1 cellular context compared by ENCODE assay signal in the genomic region with DNA sequence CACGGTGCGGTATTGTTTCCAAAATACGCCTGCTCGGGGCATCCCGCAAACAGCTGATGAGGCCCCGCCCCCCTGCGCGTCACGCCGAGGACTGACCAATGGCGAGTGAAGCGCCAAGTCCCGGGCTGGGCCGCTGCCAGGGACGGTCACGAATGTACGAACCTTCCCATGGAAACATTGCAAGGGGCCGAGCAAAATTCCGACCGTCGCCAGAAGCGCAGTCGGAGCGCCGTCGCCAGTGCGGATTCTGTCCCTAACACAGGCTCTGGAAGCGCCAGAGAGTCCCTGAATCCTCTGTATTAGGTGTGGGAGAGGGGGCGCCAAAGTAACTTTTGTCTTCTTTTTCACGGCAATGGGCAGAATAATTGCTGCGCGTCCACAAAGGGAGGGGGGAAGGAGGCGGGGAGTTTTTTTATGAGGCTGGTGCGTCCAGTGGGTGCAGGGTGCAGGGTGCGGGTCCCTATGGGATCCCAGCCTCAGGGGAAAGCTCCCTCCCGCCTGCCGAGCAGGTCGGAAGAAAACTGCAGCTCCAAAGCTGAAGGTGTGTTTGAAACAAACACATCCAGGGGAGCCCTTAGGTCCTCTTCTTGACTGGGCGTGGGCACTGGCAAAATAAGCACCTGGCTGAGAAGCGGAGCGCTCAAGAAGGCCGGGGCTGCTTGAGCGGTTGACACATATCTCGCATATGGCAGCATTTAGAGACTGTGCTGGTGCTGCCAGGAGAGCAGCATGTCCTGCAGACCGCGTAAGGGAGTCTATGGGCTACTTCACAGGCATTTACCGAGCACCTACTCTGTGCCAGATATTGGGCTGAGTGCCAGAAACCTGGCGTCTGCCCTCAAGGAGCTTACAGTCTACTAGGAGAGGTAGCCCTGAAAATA.
TF ChIP-seq lines count a peak whose summit lies in the region.

A gene with protein sequence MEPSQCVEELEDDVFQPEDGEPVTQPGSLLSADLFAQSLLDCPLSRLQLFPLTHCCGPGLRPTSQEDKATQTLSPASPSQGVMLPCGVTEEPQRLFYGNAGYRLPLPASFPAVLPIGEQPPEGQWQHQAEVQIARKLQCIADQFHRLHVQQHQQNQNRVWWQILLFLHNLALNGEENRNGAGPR (minus strand): TSS at position 25 of the 881 bp plus-strand sequence. CDS start 2,793 bp downstream, outside the sequence.

TF ChIP-seq in K562, 482 proteins besides CTCF, POLR2A, EP300 and RAD21 (continued from another document and continues in another):
- TF ChIP-seq BDP1 (IDR thresholded peaks at IDR 0.05; ENCODE audit: insufficient read depth, insufficient read length), result no peak
- peak; percentile 96 for TF ChIP-seq NFIC (IDR thresholded peaks at IDR 0.05)
- TF ChIP-seq, protein P1, sequence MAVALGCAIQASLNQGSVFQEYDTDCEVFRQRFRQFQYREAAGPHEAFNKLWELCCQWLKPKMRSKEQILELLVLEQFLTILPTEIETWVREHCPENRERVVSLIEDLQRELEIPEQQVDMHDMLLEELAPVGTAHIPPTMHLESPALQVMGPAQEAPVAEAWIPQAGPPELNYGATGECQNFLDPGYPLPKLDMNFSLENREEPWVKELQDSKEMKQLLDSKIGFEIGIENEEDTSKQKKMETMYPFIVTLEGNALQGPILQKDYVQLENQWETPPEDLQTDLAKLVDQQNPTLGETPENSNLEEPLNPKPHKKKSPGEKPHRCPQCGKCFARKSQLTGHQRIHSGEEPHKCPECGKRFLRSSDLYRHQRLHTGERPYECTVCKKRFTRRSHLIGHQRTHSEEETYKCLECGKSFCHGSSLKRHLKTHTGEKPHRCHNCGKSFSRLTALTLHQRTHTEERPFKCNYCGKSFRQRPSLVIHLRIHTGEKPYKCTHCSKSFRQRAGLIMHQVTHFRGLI (CRISPR knock-in tag; IDR thresholded peaks at IDR 0.05), result no peak
- no peak for TF ChIP-seq SIN3B (IDR thresholded peaks at IDR 0.05; ENCODE audit: low read depth)
- TF ChIP-seq, protein P2, sequence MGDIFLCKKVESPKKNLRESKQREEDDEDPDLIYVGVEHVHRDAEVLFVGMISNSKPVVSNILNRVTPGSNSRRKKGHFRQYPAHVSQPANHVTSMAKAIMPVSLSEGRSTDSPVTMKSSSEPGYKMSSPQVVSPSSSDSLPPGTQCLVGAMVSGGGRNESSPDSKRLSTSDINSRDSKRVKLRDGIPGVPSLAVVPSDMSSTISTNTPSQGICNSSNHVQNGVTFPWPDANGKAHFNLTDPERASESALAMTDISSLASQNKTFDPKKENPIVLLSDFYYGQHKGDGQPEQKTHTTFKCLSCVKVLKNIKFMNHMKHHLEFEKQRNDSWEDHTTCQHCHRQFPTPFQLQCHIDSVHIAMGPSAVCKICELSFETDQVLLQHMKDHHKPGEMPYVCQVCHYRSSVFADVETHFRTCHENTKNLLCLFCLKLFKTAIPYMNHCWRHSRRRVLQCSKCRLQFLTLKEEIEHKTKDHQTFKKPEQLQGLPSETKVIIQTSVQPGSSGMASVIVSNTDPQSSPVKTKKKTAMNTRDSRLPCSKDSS (IDR thresholded peaks at IDR 0.05; ENCODE audit: low read depth, partially characterized antibody), result no peak
- no peak for TF ChIP-seq ETV5 (CRISPR knock-in tag; IDR thresholded peaks at IDR 0.05; ENCODE audit: low read depth)
- TF ChIP-seq, protein P3, sequence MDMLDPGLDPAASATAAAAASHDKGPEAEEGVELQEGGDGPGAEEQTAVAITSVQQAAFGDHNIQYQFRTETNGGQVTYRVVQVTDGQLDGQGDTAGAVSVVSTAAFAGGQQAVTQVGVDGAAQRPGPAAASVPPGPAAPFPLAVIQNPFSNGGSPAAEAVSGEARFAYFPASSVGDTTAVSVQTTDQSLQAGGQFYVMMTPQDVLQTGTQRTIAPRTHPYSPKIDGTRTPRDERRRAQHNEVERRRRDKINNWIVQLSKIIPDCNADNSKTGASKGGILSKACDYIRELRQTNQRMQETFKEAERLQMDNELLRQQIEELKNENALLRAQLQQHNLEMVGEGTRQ (CRISPR knock-in tag; IDR thresholded peaks at IDR 0.05), result no peak
- no peak for TF ChIP-seq SAFB2 (IDR thresholded peaks at IDR 0.05; ENCODE audit: borderline replicate concordance, low read depth, low read length, severe bottlenecking)
- no peak for TF ChIP-seq ZC3H11A (IDR thresholded peaks at IDR 0.05; ENCODE audit: low read depth, low read length)
- peak; percentile 43 for TF ChIP-seq ARID1B (IDR thresholded peaks at IDR 0.05)
- TF ChIP-seq FOXA1 (IDR thresholded peaks at IDR 0.05; ENCODE audit: borderline replicate concordance), result no peak
- no peak for TF ChIP-seq BCL6 (CRISPR knock-in tag; IDR thresholded peaks at IDR 0.05)
- peak; percentile 83; the same call in 1 of the 2 replicates for TF ChIP-seq ZKSCAN1 (IDR thresholded peaks at IDR 0.05; ENCODE audit: low read depth, low read length)
- TF ChIP-seq, protein P4, sequence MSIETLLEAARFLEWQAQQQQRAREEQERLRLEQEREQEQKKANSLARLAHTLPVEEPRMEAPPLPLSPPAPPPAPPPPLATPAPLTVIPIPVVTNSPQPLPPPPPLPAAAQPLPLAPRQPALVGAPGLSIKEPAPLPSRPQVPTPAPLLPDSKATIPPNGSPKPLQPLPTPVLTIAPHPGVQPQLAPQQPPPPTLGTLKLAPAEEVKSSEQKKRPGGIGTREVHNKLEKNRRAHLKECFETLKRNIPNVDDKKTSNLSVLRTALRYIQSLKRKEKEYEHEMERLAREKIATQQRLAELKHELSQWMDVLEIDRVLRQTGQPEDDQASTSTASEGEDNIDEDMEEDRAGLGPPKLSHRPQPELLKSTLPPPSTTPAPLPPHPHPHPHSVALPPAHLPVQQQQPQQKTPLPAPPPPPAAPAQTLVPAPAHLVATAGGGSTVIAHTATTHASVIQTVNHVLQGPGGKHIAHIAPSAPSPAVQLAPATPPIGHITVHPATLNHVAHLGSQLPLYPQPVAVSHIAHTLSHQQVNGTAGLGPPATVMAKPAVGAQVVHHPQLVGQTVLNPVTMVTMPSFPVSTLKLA (conservative IDR thresholded peaks at IDR 0.05), result peak; percentile 70 to 90
- no peak for TF ChIP-seq BCOR (IDR thresholded peaks at IDR 0.05)
- TF ChIP-seq, protein P5, sequence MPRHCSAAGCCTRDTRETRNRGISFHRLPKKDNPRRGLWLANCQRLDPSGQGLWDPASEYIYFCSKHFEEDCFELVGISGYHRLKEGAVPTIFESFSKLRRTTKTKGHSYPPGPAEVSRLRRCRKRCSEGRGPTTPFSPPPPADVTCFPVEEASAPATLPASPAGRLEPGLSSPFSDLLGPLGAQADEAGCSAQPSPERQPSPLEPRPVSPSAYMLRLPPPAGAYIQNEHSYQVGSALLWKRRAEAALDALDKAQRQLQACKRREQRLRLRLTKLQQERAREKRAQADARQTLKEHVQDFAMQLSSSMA (CRISPR knock-in tag; IDR thresholded peaks at IDR 0.05), result no peak
- TF ChIP-seq EGR1 (conservative IDR thresholded peaks at IDR 0.05), result 0 out of 2 replicates have a peak, but pooled peaks have one; percentile 34
- no peak for TF ChIP-seq MIER1 (IDR thresholded peaks at IDR 0.05; ENCODE audit: low read depth)
- TF ChIP-seq BRCA1 (IDR thresholded peaks at IDR 0.05), result no peak
- no peak for TF ChIP-seq BRCA1 (CRISPR knock-in tag; IDR thresholded peaks at IDR 0.05)
- TF ChIP-seq, protein P6, sequence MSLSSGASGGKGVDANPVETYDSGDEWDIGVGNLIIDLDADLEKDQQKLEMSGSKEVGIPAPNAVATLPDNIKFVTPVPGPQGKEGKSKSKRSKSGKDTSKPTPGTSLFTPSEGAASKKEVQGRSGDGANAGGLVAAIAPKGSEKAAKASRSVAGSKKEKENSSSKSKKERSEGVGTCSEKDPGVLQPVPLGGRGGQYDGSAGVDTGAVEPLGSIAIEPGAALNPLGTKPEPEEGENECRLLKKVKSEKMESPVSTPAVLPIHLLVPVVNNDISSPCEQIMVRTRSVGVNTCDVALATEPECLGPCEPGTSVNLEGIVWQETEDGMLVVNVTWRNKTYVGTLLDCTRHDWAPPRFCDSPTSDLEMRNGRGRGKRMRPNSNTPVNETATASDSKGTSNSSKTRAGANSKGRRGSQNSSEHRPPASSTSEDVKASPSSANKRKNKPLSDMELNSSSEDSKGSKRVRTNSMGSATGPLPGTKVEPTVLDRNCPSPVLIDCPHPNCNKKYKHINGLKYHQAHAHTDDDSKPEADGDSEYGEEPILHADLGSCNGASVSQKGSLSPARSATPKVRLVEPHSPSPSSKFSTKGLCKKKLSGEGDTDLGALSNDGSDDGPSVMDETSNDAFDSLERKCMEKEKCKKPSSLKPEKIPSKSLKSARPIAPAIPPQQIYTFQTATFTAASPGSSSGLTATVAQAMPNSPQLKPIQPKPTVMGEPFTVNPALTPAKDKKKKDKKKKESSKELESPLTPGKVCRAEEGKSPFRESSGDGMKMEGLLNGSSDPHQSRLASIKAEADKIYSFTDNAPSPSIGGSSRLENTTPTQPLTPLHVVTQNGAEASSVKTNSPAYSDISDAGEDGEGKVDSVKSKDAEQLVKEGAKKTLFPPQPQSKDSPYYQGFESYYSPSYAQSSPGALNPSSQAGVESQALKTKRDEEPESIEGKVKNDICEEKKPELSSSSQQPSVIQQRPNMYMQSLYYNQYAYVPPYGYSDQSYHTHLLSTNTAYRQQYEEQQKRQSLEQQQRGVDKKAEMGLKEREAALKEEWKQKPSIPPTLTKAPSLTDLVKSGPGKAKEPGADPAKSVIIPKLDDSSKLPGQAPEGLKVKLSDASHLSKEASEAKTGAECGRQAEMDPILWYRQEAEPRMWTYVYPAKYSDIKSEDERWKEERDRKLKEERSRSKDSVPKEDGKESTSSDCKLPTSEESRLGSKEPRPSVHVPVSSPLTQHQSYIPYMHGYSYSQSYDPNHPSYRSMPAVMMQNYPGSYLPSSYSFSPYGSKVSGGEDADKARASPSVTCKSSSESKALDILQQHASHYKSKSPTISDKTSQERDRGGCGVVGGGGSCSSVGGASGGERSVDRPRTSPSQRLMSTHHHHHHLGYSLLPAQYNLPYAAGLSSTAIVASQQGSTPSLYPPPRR (CRISPR knock-in tag; IDR thresholded peaks at IDR 0.05; ENCODE audit: borderline replicate concordance), result no peak
- TF ChIP-seq CBX1 (IDR thresholded peaks at IDR 0.05; ENCODE audit: low read depth), result no peak
- TF ChIP-seq, protein P7, sequence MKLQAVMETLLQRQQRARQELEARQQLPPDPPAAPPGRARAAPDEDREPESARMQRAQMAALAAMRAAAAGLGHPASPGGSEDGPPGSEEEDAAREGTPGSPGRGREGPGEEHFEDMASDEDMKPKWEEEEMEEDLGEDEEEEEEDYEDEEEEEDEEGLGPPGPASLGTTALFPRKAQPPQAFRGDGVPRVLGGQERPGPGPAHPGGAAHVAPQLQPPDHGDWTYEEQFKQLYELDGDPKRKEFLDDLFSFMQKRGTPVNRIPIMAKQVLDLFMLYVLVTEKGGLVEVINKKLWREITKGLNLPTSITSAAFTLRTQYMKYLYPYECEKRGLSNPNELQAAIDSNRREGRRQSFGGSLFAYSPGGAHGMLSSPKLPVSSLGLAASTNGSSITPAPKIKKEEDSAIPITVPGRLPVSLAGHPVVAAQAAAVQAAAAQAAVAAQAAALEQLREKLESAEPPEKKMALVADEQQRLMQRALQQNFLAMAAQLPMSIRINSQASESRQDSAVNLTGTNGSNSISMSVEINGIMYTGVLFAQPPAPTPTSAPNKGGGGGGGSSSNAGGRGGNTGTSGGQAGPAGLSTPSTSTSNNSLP (IDR thresholded peaks at IDR 0.05; ENCODE audit: borderline replicate concordance, low read depth, low read length), result peak; percentile 68; the same call in 1 of the 2 replicates
- peak; percentile 10; the same call in 1 of the 2 replicates for TF ChIP-seq ZBTB17 (CRISPR knock-in tag; IDR thresholded peaks at IDR 0.05)
- TF ChIP-seq ZFP30 (CRISPR knock-in tag; IDR thresholded peaks at IDR 0.05; ENCODE audit: borderline replicate concordance), result no peak
- TF ChIP-seq XRCC5 (IDR thresholded peaks at IDR 0.05; ENCODE audit: low read depth, low read length), result peak; percentile 98
- TF ChIP-seq PTBP1 (IDR thresholded peaks at IDR 0.05; ENCODE audit: low read depth, low read length), result no peak
- no peak for TF ChIP-seq HOXB6 (CRISPR knock-in tag; IDR thresholded peaks at IDR 0.05; ENCODE audit: borderline replicate concordance)
- no peak for TF ChIP-seq SMAD3 (CRISPR knock-in tag; conservative IDR thresholded peaks at IDR 0.05)
- peak; percentile 80; the same call in 1 of the 2 replicates for TF ChIP-seq KLF13 (tag; IDR thresholded peaks at IDR 0.05; ENCODE audit: borderline replicate concordance, low read depth)
- TF ChIP-seq, protein P8, sequence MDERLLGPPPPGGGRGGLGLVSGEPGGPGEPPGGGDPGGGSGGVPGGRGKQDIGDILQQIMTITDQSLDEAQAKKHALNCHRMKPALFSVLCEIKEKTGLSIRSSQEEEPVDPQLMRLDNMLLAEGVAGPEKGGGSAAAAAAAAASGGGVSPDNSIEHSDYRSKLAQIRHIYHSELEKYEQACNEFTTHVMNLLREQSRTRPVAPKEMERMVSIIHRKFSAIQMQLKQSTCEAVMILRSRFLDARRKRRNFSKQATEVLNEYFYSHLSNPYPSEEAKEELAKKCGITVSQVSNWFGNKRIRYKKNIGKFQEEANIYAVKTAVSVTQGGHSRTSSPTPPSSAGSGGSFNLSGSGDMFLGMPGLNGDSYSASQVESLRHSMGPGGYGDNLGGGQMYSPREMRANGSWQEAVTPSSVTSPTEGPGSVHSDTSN (CRISPR knock-in tag; IDR thresholded peaks at IDR 0.05; ENCODE audit: low read depth), result no peak
- TF ChIP-seq, protein P8 (tag; conservative IDR thresholded peaks at IDR 0.05; ENCODE audit: low read depth), result no peak
- TF ChIP-seq FIP1L1 (IDR thresholded peaks at IDR 0.05; ENCODE audit: low read depth, low read length, poor library complexity, severe bottlenecking), result peak; percentile 23
- TF ChIP-seq, protein P9, sequence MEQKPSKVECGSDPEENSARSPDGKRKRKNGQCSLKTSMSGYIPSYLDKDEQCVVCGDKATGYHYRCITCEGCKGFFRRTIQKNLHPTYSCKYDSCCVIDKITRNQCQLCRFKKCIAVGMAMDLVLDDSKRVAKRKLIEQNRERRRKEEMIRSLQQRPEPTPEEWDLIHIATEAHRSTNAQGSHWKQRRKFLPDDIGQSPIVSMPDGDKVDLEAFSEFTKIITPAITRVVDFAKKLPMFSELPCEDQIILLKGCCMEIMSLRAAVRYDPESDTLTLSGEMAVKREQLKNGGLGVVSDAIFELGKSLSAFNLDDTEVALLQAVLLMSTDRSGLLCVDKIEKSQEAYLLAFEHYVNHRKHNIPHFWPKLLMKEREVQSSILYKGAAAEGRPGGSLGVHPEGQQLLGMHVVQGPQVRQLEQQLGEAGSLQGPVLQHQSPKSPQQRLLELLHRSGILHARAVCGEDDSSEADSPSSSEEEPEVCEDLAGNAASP (IDR thresholded peaks at IDR 0.05), result no peak
- TF ChIP-seq, protein P10, sequence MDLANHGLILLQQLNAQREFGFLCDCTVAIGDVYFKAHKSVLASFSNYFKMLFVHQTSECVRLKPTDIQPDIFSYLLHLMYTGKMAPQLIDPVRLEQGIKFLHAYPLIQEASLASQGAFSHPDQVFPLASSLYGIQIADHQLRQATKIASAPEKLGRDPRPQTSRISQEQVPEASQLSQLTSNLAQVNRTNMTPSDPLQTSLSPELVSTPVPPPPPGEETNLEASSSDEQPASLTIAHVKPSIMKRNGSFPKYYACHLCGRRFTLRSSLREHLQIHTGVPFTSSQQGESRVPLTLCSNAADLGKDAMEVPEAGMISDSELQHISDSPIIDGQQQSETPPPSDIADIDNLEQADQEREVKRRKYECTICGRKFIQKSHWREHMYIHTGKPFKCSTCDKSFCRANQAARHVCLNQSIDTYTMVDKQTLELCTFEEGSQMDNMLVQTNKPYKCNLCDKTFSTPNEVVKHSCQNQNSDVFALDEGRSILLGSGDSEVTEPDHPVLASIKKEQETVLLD (IDR thresholded peaks at IDR 0.05), result peak; percentile 41; the same call in 1 of the 2 replicates
- TF ChIP-seq ZNF764 (CRISPR knock-in tag; IDR thresholded peaks at IDR 0.05; ENCODE audit: low read depth), result no peak
